ENCODE assay signal across 23 cellular contexts in genomic region chr5:126168785-126169184, GRCh38.
"Had no signal": no experiment of that assay in that cellular context is flagged by ENCODE, and none has a peak within 500 bp of the region (broad histone marks: within the 10 kb centered on the region; RNA-seq: fewer than 3 reads in every experiment).

No MANE protein-coding gene starts in this region.

- H3K27me3 ChIP-seq: dorsolateral prefrontal cortex, esophagus muscularis mucosa, foreskin keratinocyte, gastroesophageal sphincter, heart left ventricle, hepatocyte had no signal

- H2AFZ ChIP-seq: hepatocyte had no signal

- H3K36me3 Mint-ChIP-seq: immature natural killer cell, naive B cell had no signal

- H3K4me3 ChIP-seq: coronary artery, dorsolateral prefrontal cortex, esophagus muscularis mucosa, gastroesophageal sphincter, heart left ventricle, hepatocyte, left ventricle myocardium inferior, lower lobe of right lung, mucosa of descending colon had no signal

- DNase-seq: dermis blood vessel endothelial cell; dorsolateral prefrontal cortex; effector CD4-positive, alpha-beta T cell; effector memory CD4-positive, alpha-beta T cell; foreskin keratinocyte; heart left ventricle; hypothalamus; immature natural killer cell; islet precursor cell; left cardiac atrium; left ventricle myocardium inferior; lower lobe of right lung; mesenchymal stem cell; mucosa of descending colon; naive B cell had no signal

- H3K4me2 ChIP-seq: hepatocyte had no signal

- H3K79me2 ChIP-seq: hepatocyte had no signal

- ATAC-seq: foreskin keratinocyte, gastroesophageal sphincter, heart left ventricle, left cardiac atrium, lower lobe of right lung, mucosa of descending colon had no signal

- H3K4me1 Mint-ChIP-seq: immature natural killer cell, mesothelial cell of epicardium, naive B cell had no signal

- H3K27ac ChIP-seq: coronary artery, dorsolateral prefrontal cortex, esophagus muscularis mucosa, foreskin keratinocyte, gastroesophageal sphincter, heart left ventricle, hepatocyte, left ventricle myocardium inferior, lower lobe of right lung had no signal

- H3K4me1 ChIP-seq: esophagus muscularis mucosa, foreskin keratinocyte, gastroesophageal sphincter, heart left ventricle, left ventricle myocardium inferior, lower lobe of right lung had no signal

- H3K36me3 ChIP-seq: esophagus muscularis mucosa, gastroesophageal sphincter, heart left ventricle, left ventricle myocardium inferior, lower lobe of right lung had no signal

- H3K27ac Mint-ChIP-seq: immature natural killer cell, mesothelial cell of epicardium had no signal

- FAIRE-seq: colon, endothelial cell of umbilical vein, frontal cortex had no signal

- H3K4me3 Mint-ChIP-seq: immature natural killer cell, mesothelial cell of epicardium, naive B cell had no signal
